Comparison of ENCODE assay signal across 18 cellular contexts in the genomic region with DNA sequence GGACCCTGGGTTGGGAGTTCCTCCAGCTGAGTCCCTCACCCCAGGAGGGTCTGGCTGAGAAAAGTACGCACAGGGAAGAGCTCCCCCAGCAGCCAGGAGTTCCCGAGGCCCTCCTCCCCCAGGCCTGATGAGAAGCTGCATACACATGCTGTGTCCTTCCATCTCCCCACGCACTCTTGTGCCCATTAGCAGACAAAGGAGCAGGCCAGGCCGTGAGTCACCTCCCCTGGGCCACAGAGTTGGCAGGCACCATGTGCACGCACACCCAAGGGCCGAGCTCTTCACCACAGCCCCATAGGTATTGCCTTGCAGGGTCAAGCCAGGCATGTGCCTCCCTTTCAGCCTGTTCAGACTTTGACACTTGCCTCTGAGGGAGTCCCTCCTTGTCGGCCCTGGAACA. TPM values are rescaled to one million over a fixed set of nuclear protein-coding genes. Genes with fewer than 3 reads are reported as not detected.
DNase-seq lines count a peak whose midpoint lies in the region; ATAC-seq and TF ChIP-seq lines count a peak whose summit lies in the region.
"Had no signal": no experiment of that assay in that cellular context is flagged by ENCODE, and none has a peak within 500 bp of the region (broad histone marks: within the 10 kb centered on the region; RNA-seq: fewer than 3 reads in every experiment).

No MANE protein-coding gene starts in this region.

- H3K27me3 ChIP-seq in esophagus (ENCODE audit: control insufficient read depth in 1 of 2, insufficient read depth in 2 of 2, low read length in 2 of 2): no peaks in the 10 kb centered on the region
- H3K27me3 ChIP-seq: left lung, upper lobe of left lung had no signal

- POLR2A ChIA-PET in RWPE1 (lab: Yijun Ruan, JAX; ENCODE audit: low non-redundant PET): no interaction called here

- H3K4me1 ChIP-seq in esophagus (ENCODE audit: control insufficient read depth in 2 of 2, insufficient read depth in 2 of 2, low read length in 1 of 2): peaks cover 5 to 24% of the 10 kb centered on the region in 2 donors
- H3K4me1 ChIP-seq: left lung, upper lobe of left lung had no signal

- DNase-seq in AG08396 (ENCODE audit: low spot score) (peak; percentile 35), RWPE1 (ENCODE audit: low spot score) (no peak), myocyte (ENCODE audit: low read depth) (peak; percentile 92), AML-193 (lab: John Stamatoyannopoulos, UW) (no peak), cerebellar nuclear complex (lab: John Stamatoyannopoulos, UW) (no peak)
- DNase-seq: activated T-cell treated with anti-CD3 and anti-CD28 coated beads, Interleukin-2, amount 50 U/mL, for 48 hours; central memory CD4-positive, alpha-beta T cell; COR-L47; foreskin melanocyte; left lung; NCI-H510A treated with DMSO at 0.1 percent for 48 hours; retina; SHP77; upper lobe of left lung had no signal

- peaks cover 22 to 46% of the 10 kb centered on the region in 2 donors for H3K36me3 ChIP-seq in esophagus (ENCODE audit: control insufficient read depth in 2 of 2, insufficient read depth in 2 of 2, low read length in 1 of 2)

- 51 to 58% methylated on average over 7 of the region's 7 CpGs for WGBS in esophagus, 2 donors

- no peak overlapping the region for H3K4me3 ChIP-seq in esophagus (ENCODE audit: low read depth in 1 of 2, low read length in 2 of 2)
- H3K4me3 ChIP-seq: left lung, upper lobe of left lung had no signal

- H3K27ac ChIP-seq in RWPE1 (peak overlapping the region; percentile 37), esophagus (ENCODE audit: low read depth in 2 of 2, low read length in 1 of 2) (peak overlapping the region; percentile 93 to 95)
- H3K27ac ChIP-seq: left lung, upper lobe of left lung had no signal

- ATAC-seq in GM19395 (IDR thresholded peaks at IDR 0.05; ENCODE audit: unreplicated experiment) (no peak), GM18858 (IDR thresholded peaks at IDR 0.05; ENCODE audit: unreplicated experiment) (no peak)
- ATAC-seq: left lung, WTC11 had no signal

- CTCF ChIA-PET in RWPE1 (lab: Yijun Ruan, JAX): interaction anchor here (0.5 to 1.4 kb wide), 3 partner anchors 17 to 381 kb away, joined by 3 to 5 read pairs (median 3); no protein-coding TSS in a partner anchor

- no peak for TF ChIP-seq CTCF in RWPE1 (conservative IDR thresholded peaks at IDR 0.05; ENCODE audit: low read depth)

- H3K9me3 ChIP-seq in esophagus (ENCODE audit: control insufficient read depth in 2 of 2, insufficient read depth in 1 of 2, low read depth in 1 of 2, low read length in 1 of 2): no peaks in the 10 kb centered on the region
- H3K9me3 ChIP-seq: left lung, upper lobe of left lung had no signal

RNA-seq across cellular contexts. Expression of a gene that starts 17.5 kb away (rescaled TPM):
- 10 to 100 TPM; 19.6 to 35.6 TPM for polyA plus RNA-seq in esophagus
- total RNA-seq in myocyte: 32.0 and 40.3 TPM in 2 replicates
- polyA plus RNA-seq in myocyte (2012): 37.1 TPM

RNA-seq across cellular contexts. Expression of a gene that starts 17.8 kb away (rescaled TPM):
- 10 to 100 TPM; 27.8 to 42.6 TPM for polyA plus RNA-seq in esophagus
- total RNA-seq in myocyte: 32.6 and 36.4 TPM in 2 replicates
- polyA plus RNA-seq in myocyte (2012): 46.7 TPM

Comparison
In these comparisons a context has a peak if more than half of its experiments do, and no peak if none do; other contexts are left out.
1. DNase-seq: peak in AG08396 (single experiment) and myocyte (single experiment); none in RWPE1 (single experiment), AML-193 (0 of 2) and cerebellar nuclear complex (0 of 2).